8 cellular contexts compared by ENCODE assay signal in the genomic region with DNA sequence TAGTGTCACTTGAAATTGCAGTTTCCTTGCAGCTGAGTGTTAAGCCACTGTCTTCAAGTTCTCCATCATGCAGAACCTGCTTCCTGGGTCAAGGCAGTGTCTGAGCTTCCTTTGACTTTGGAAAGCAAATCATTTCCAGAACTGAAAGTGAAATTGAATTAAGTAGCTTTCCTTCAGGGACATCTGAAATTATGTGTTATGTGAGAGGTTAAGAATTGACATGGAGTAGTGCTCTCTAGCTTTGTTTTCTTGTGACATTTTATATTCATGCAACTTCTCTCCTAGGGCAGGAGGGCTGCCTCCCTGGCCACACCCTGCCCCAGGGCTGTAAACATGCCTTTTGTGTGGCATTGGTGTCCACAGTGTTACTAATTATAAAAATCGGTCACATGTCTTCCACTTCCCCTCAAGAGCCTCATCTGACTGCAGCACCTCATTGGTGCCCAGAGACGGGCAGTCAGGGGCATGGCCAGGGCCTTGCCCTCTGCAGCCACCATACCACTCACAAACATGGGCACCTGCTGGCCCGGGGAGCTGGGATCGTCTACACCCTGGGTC. TPM values are rescaled to one million over a fixed set of nuclear protein-coding genes. Genes with fewer than 3 reads are reported as not detected.
A peak's percentile ranks its signal among the peaks of the same experiment; 100 is the strongest.
DNase-seq lines count a peak whose midpoint lies in the region; ATAC-seq and TF ChIP-seq lines count a peak whose summit lies in the region.

No MANE protein-coding gene starts in this region.

- no peaks in the 10 kb centered on the region for H3K27me3 ChIP-seq in CD4-positive, alpha-beta T cell (ENCODE audit: control insufficient read depth, insufficient read depth, low read length)
- no peaks in the 10 kb centered on the region for H3K27me3 ChIP-seq in prostate gland (replicated peaks; ENCODE audit: insufficient read depth)

- no peak overlapping the region for H3K4me3 ChIP-seq in prostate gland

- POLR2A ChIA-PET in CD4-positive, alpha-beta T cell (lab: Charles Lee) = interaction anchor here (0.9 kb wide), 1 partner anchor 15 kb away, joined by 3 read pairs; no protein-coding TSS in a partner anchor

- H3K27ac ChIP-seq in CD4-positive, alpha-beta T cell (ENCODE audit: low read depth, low read length) = no peak overlapping the region
- H3K27ac ChIP-seq in prostate gland = no peak overlapping the region

- peaks cover 83% of the 10 kb centered on the region for H3K36me3 Mint-ChIP-seq in CD4-positive, alpha-beta T cell (ENCODE audit: low read depth)
- peaks cover 7% of the 10 kb centered on the region for H3K36me3 Mint-ChIP-seq in T-helper 17 cell (ENCODE audit: low read depth)

- H3K4me3 Mint-ChIP-seq in CD4-positive, alpha-beta T cell = no peak overlapping the region
- H3K4me3 Mint-ChIP-seq in T-helper 17 cell = peak overlapping the region; percentile 31

- CTCF ChIA-PET in CD4-positive, alpha-beta T cell (lab: Charles Lee) = interaction anchor here (1.4 to 4.7 kb wide), 2 partner anchors 10 to 14 kb away, joined by 3 to 17 read pairs; a partner anchor contains a TSS

- no peaks in the 10 kb centered on the region for H3K9me3 ChIP-seq in CD4-positive, alpha-beta T cell (ENCODE audit: control insufficient read depth, low read length)
- H3K9me3 ChIP-seq in T-helper 17 cell (ENCODE audit: control insufficient read depth, low read length, poor library complexity, severe bottlenecking) (no peaks in the 10 kb centered on the region), prostate gland (no peaks in the 10 kb centered on the region)

- H3K4me1 Mint-ChIP-seq in CD4-positive, alpha-beta T cell (ENCODE audit: low read depth) = peaks cover 75% of the 10 kb centered on the region
- H3K4me1 Mint-ChIP-seq in T-helper 17 cell = peaks cover 28% of the 10 kb centered on the region

- H3K4me1 ChIP-seq in prostate gland (replicated peaks) = no peaks in the 10 kb centered on the region

- ATAC-seq in CD4-positive, alpha-beta T cell (ENCODE audit: poor library complexity) = no peak
- ATAC-seq in GM19328 (IDR thresholded peaks at IDR 0.05; ENCODE audit: unreplicated experiment) (peak; percentile 53), HG03432 (IDR thresholded peaks at IDR 0.05; ENCODE audit: unreplicated experiment) (peak; percentile 91), T-helper 17 cell (peak; percentile 32)

- peaks cover 0 to 7% of the 10 kb centered on the region in 2 donors for H3K36me3 ChIP-seq in prostate gland

- H3K27me3 Mint-ChIP-seq in CD4-positive, alpha-beta T cell = no peaks in the 10 kb centered on the region
- H3K27me3 Mint-ChIP-seq in T-helper 17 cell = no peaks in the 10 kb centered on the region

- no peak for TF ChIP-seq CTCF in CD4-positive, alpha-beta T cell (IDR thresholded peaks at IDR 0.05)
- no peak for TF ChIP-seq CTCF in prostate gland (IDR thresholded peaks at IDR 0.05)

- H3K27ac Mint-ChIP-seq in CD4-positive, alpha-beta T cell = peak overlapping the region; percentile 66
- no peak overlapping the region for H3K27ac Mint-ChIP-seq in T-helper 17 cell

- no peak for TF ChIP-seq POLR2A in prostate gland (IDR thresholded peaks at IDR 0.05)

- 77% methylated on average over 4 of the region's 4 CpGs for WGBS in prostate gland

- no peak for DNase-seq in CD4-positive, alpha-beta T cell
- DNase-seq in T-helper 17 cell = no peak
- peak; percentile 71 for DNase-seq in medulla oblongata (ENCODE audit: extremely low spot score)
- no peak for DNase-seq in prostate gland (ENCODE audit: low spot score)
- DNase-seq in foreskin melanocyte = no peak
- no peak for DNase-seq in NCI-H82 (lab: John Stamatoyannopoulos, UW)

- H3K9me3 Mint-ChIP-seq in CD4-positive, alpha-beta T cell = no peaks in the 10 kb centered on the region

- intact Hi-C loops in CD4-positive, alpha-beta T cell (cut with DNase I, micrococcal nuclease) = no loop called here
- intact Hi-C loops in prostate gland (cut with DNase I) = no loop called here

RNA-seq across cellular contexts. Expression of a gene that starts 14.4 kb away (rescaled TPM):
- total RNA-seq in CD4-positive, alpha-beta T cell = 10 to 100 TPM; 20.1 to 20.3 TPM
- total RNA-seq in T-helper 17 cell (10 to 100 TPM; 15.8 to 16.5 TPM), prostate gland (10 to 100 TPM; 22.4 to 39.0 TPM)
